In genomic region chr10:101354584-101355070, GRCh38 we compare ENCODE assay signal across 8 cellular contexts. TPM values are rescaled to one million over a fixed set of nuclear protein-coding genes. Genes with fewer than 3 reads are reported as not detected.
DNase-seq lines count a peak whose midpoint lies in the region; ATAC-seq and TF ChIP-seq lines count a peak whose summit lies in the region.

No MANE protein-coding gene starts in this region.

- peaks cover 26% of the 10 kb centered on the region for H3K4me1 Mint-ChIP-seq in activated naive CD4-positive, alpha-beta T cell treated with anti-CD3 and anti-CD28 coated beads, Interleukin-2, amount 10 ng/mL, durations not matched to agents 7 days and 5 days

- H3K27me3 Mint-ChIP-seq in activated naive CD4-positive, alpha-beta T cell treated with anti-CD3 and anti-CD28 coated beads, Interleukin-2, amount 10 ng/mL, durations not matched to agents 7 days and 5 days = peaks cover 22% of the 10 kb centered on the region

- ATAC-seq in foreskin keratinocyte = peak; percentile 25
- ATAC-seq in GM21528 (IDR thresholded peaks at IDR 0.05; ENCODE audit: low FRiP score, unreplicated experiment) = no peak
- ATAC-seq in HG03280 (IDR thresholded peaks at IDR 0.05; ENCODE audit: unreplicated experiment) = no peak

- peaks cover 11% of the 10 kb centered on the region for H3K36me3 Mint-ChIP-seq in activated naive CD4-positive, alpha-beta T cell treated with anti-CD3 and anti-CD28 coated beads, Interleukin-2, amount 10 ng/mL, durations not matched to agents 7 days and 5 days

- CTCF ChIA-PET in activated naive CD4-positive, alpha-beta T cell treated with anti-CD3 and anti-CD28 coated beads, Interleukin-2, amount 10 ng/mL, durations not matched to agents 7 days and 5 days (lab: Charles Lee) = interaction anchor here (0.7 kb wide), 1 partner anchor 357 kb away, joined by 3 read pairs; no protein-coding TSS in a partner anchor

- no peaks in the 10 kb centered on the region for H3K4me1 ChIP-seq in foreskin keratinocyte
- peaks cover 7% of the 10 kb centered on the region for H3K4me1 ChIP-seq in prostate gland (replicated peaks)

- H3K9me3 ChIP-seq in WERI-Rb-1 (ENCODE audit: severe bottlenecking) (no peaks in the 10 kb centered on the region), prostate gland (no peaks in the 10 kb centered on the region)

- WGBS in prostate gland = 1% methylated on average over 9 of the region's 9 CpGs

- H3K27me3 ChIP-seq in WERI-Rb-1 (ENCODE audit: insufficient read depth, low read depth, severe bottlenecking) (no peaks in the 10 kb centered on the region), foreskin keratinocyte (no peaks in the 10 kb centered on the region), prostate gland (replicated peaks; ENCODE audit: insufficient read depth) (no peaks in the 10 kb centered on the region)

- H3K36me3 ChIP-seq in WERI-Rb-1 (peaks cover 13% of the 10 kb centered on the region), prostate gland (no peaks in the 10 kb centered on the region)

- H3K27ac Mint-ChIP-seq in activated naive CD4-positive, alpha-beta T cell treated with anti-CD3 and anti-CD28 coated beads, Interleukin-2, amount 10 ng/mL, durations not matched to agents 7 days and 5 days = peak overlapping the region; percentile 94

- intact Hi-C loops in prostate gland (cut with DNase I) = no loop called here

- TF ChIP-seq POLR2A in prostate gland (IDR thresholded peaks at IDR 0.05) = no peak

- peak overlapping the region; percentile 98 for H3K4me3 Mint-ChIP-seq in activated naive CD4-positive, alpha-beta T cell treated with anti-CD3 and anti-CD28 coated beads, Interleukin-2, amount 10 ng/mL, durations not matched to agents 7 days and 5 days

- H3K9me3 Mint-ChIP-seq in activated naive CD4-positive, alpha-beta T cell treated with anti-CD3 and anti-CD28 coated beads, Interleukin-2, amount 10 ng/mL, durations not matched to agents 7 days and 5 days = no peaks in the 10 kb centered on the region

- H3K4me3 ChIP-seq in WERI-Rb-1 (ENCODE audit: low read depth, low read length) = peak overlapping the region; percentile 95
- peak overlapping the region; percentile 72 to 95 for H3K4me3 ChIP-seq in prostate gland

- TF ChIP-seq CTCF in WERI-Rb-1 (IDR thresholded peaks at IDR 0.05; ENCODE audit: low read depth, low read length) (no peak), foreskin keratinocyte (conservative IDR thresholded peaks at IDR 0.05) (no peak), prostate gland (IDR thresholded peaks at IDR 0.05) (no peak)

- DNase-seq in activated naive CD4-positive, alpha-beta T cell treated with anti-CD3 and anti-CD28 coated beads, Interleukin-2, amount 10 ng/mL, durations not matched to agents 7 days and 5 days = no peak
- no peak for DNase-seq in activated naive CD4-positive, alpha-beta T cell (lab: John Stamatoyannopoulos, UW)
- no peak for DNase-seq in WERI-Rb-1
- DNase-seq in foreskin keratinocyte = no peak
- DNase-seq in prostate gland (ENCODE audit: low spot score) = no peak
- DNase-seq in GOT3 (lab: John Stamatoyannopoulos, UW) = no peak

- peak overlapping the region; percentile 85 for H3K27ac ChIP-seq in WERI-Rb-1
- peak overlapping the region; percentile 31 for H3K27ac ChIP-seq in foreskin keratinocyte
- peak overlapping the region; percentile 87 to 90 for H3K27ac ChIP-seq in prostate gland

RNA-seq across cellular contexts. Expression of gene BTRC, which starts 0.7 kb away (rescaled TPM):
- total RNA-seq in foreskin keratinocyte (9.8 and 12.6 TPM in 2 replicates), prostate gland (10 to 100 TPM; 16.0 to 25.4 TPM)
- 4.2 and 4.6 TPM in 2 replicates for polyA plus RNA-seq in foreskin keratinocyte

Comparison
In these comparisons a context has a peak if more than half of its experiments do, and no peak if none do; other contexts are left out.
1. H3K27ac ChIP-seq: peak in every context shown above with its lines; median percentile 88 in prostate gland; 85 in WERI-Rb-1; 31 in foreskin keratinocyte.